1 cellular context compared by ENCODE assay signal in the genomic region with DNA sequence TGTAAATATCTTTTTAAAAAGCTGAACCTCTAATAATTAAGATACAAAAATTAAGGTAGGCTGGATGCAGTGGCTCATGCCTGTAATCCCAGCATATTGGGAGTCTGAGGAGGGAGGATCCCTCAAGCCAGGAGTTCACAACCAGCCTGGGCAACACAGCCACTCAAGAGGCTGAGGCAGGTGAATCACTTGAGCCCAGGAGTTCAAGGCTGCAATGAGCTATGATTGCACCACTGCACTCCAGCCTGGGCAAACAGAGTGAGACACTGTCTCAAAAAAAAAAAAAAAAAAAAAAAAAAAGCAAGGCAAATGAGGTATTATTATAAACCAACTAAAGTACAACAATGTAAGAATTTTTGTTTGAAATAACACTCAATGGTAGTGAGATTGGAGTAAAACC.
TF ChIP-seq lines count a peak whose summit lies in the region.

No MANE protein-coding gene starts in this region.

TF ChIP-seq in HepG2, 621 proteins besides CTCF, POLR2A, EP300 and RAD21 (continued from another document):
- TF ChIP-seq CEBPG (CRISPR knock-in tag; IDR thresholded peaks at IDR 0.05) (0 out of 2 replicates have a peak, but pooled peaks have one; percentile 31), HNRNPLL (IDR thresholded peaks at IDR 0.05; ENCODE audit: low read depth, low read length, poor library complexity, severe bottlenecking) (no peak), AGO1 (IDR thresholded peaks at IDR 0.05; ENCODE audit: low read depth, low read length, poor library complexity, severe bottlenecking) (no peak), HNF4G (IDR thresholded peaks at IDR 0.05; ENCODE audit: borderline replicate concordance, low read depth, low read length) (no peak), HNF4G (CRISPR knock-in tag; IDR thresholded peaks at IDR 0.05; ENCODE audit: borderline replicate concordance, low read depth) (no peak), RARA (CRISPR knock-in tag; IDR thresholded peaks at IDR 0.05) (0 out of 2 replicates have a peak, but pooled peaks have one; percentile 22), ZKSCAN5 (CRISPR knock-in tag; IDR thresholded peaks at IDR 0.05) (no peak), HNRNPUL1 (IDR thresholded peaks at IDR 0.05; ENCODE audit: low read depth, low read length) (no peak), HES4 (CRISPR knock-in tag; IDR thresholded peaks at IDR 0.05; ENCODE audit: borderline replicate concordance) (no peak), ZNF674 (CRISPR knock-in tag; IDR thresholded peaks at IDR 0.05; ENCODE audit: low read depth) (no peak), HNF4A (CRISPR knock-in tag; IDR thresholded peaks at IDR 0.05) (peak; percentile 37; the same call in 1 of the 2 replicates)
- TF ChIP-seq, protein P1, sequence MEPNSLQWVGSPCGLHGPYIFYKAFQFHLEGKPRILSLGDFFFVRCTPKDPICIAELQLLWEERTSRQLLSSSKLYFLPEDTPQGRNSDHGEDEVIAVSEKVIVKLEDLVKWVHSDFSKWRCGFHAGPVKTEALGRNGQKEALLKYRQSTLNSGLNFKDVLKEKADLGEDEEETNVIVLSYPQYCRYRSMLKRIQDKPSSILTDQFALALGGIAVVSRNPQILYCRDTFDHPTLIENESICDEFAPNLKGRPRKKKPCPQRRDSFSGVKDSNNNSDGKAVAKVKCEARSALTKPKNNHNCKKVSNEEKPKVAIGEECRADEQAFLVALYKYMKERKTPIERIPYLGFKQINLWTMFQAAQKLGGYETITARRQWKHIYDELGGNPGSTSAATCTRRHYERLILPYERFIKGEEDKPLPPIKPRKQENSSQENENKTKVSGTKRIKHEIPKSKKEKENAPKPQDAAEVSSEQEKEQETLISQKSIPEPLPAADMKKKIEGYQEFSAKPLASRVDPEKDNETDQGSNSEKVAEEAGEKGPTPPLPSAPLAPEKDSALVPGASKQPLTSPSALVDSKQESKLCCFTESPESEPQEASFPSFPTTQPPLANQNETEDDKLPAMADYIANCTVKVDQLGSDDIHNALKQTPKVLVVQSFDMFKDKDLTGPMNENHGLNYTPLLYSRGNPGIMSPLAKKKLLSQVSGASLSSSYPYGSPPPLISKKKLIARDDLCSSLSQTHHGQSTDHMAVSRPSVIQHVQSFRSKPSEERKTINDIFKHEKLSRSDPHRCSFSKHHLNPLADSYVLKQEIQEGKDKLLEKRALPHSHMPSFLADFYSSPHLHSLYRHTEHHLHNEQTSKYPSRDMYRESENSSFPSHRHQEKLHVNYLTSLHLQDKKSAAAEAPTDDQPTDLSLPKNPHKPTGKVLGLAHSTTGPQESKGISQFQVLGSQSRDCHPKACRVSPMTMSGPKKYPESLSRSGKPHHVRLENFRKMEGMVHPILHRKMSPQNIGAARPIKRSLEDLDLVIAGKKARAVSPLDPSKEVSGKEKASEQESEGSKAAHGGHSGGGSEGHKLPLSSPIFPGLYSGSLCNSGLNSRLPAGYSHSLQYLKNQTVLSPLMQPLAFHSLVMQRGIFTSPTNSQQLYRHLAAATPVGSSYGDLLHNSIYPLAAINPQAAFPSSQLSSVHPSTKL (CRISPR knock-in tag; IDR thresholded peaks at IDR 0.05) = 0 out of 2 replicates have a peak, but pooled peaks have one; percentile 14
- TF ChIP-seq, protein P2, sequence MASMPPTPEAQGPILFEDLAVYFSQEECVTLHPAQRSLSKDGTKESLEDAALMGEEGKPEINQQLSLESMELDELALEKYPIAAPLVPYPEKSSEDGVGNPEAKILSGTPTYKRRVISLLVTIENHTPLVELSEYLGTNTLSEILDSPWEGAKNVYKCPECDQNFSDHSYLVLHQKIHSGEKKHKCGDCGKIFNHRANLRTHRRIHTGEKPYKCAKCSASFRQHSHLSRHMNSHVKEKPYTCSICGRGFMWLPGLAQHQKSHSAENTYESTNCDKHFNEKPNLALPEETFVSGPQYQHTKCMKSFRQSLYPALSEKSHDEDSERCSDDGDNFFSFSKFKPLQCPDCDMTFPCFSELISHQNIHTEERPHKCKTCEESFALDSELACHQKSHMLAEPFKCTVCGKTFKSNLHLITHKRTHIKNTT (CRISPR knock-in tag; IDR thresholded peaks at IDR 0.05) = no peak
- TF ChIP-seq, protein P3, sequence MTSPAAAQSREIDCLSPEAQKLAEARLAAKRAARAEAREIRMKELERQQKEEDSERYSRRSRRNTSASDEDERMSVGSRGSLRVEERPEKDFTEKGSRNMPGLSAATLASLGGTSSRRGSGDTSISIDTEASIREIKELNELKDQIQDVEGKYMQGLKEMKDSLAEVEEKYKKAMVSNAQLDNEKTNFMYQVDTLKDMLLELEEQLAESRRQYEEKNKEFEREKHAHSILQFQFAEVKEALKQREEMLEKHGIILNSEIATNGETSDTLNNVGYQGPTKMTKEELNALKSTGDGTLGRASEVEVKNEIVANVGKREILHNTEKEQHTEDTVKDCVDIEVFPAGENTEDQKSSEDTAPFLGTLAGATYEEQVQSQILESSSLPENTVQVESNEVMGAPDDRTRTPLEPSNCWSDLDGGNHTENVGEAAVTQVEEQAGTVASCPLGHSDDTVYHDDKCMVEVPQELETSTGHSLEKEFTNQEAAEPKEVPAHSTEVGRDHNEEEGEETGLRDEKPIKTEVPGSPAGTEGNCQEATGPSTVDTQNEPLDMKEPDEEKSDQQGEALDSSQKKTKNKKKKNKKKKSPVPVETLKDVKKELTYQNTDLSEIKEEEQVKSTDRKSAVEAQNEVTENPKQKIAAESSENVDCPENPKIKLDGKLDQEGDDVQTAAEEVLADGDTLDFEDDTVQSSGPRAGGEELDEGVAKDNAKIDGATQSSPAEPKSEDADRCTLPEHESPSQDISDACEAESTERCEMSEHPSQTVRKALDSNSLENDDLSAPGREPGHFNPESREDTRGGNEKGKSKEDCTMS (CRISPR knock-in tag; conservative IDR thresholded peaks at IDR 0.05) = no peak
- TF ChIP-seq, protein P4, sequence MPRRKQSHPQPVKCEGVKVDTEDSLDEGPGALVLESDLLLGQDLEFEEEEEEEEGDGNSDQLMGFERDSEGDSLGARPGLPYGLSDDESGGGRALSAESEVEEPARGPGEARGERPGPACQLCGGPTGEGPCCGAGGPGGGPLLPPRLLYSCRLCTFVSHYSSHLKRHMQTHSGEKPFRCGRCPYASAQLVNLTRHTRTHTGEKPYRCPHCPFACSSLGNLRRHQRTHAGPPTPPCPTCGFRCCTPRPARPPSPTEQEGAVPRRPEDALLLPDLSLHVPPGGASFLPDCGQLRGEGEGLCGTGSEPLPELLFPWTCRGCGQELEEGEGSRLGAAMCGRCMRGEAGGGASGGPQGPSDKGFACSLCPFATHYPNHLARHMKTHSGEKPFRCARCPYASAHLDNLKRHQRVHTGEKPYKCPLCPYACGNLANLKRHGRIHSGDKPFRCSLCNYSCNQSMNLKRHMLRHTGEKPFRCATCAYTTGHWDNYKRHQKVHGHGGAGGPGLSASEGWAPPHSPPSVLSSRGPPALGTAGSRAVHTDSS (CRISPR knock-in tag; conservative IDR thresholded peaks at IDR 0.05) = no peak
